ENCODE assay signal across 2 cellular contexts in genomic region chr1:44357710-44358109, GRCh38.
TF ChIP-seq lines count a peak whose summit lies in the region.

No MANE protein-coding gene starts in this region.

TF ChIP-seq in HepG2, 621 proteins besides CTCF, POLR2A, EP300 and RAD21:
- TF ChIP-seq ZBTB33 (CRISPR knock-in tag; IDR thresholded peaks at IDR 0.05) = peak; percentile 55; the same call in 1 of the 2 replicates
- no peak for TF ChIP-seq ZNF572 (CRISPR knock-in tag; IDR thresholded peaks at IDR 0.05)

TF ChIP-seq in K562, 482 proteins besides CTCF, POLR2A, EP300 and RAD21:
- TF ChIP-seq GTF2E2 (tag; IDR thresholded peaks at IDR 0.05) = no peak
- TF ChIP-seq ZBTB33 (CRISPR knock-in tag; IDR thresholded peaks at IDR 0.05) = peak; percentile 71; the same call in 1 of the 2 replicates
